In genomic region chr3:119653871-119654270, GRCh38 we compare ENCODE assay signal across 15 cellular contexts. TPM values are rescaled to one million over a fixed set of nuclear protein-coding genes. Genes with fewer than 3 reads are reported as not detected.
"Had no signal": no experiment of that assay in that cellular context is flagged by ENCODE, and none has a peak within 500 bp of the region (broad histone marks: within the 10 kb centered on the region; RNA-seq: fewer than 3 reads in every experiment).

No MANE protein-coding gene starts in this region.

- H3K27ac ChIP-seq: lower lobe of right lung, thoracic aorta, WERI-Rb-1 had no signal

- H3K27me3 Mint-ChIP-seq: activated T-cell treated with anti-CD3 and anti-CD28 coated beads, Interleukin-2, amount 50 U/mL, for 24 hours; progenitor cell of endocrine pancreas had no signal

- H3K4me3 Mint-ChIP-seq: activated T-cell treated with anti-CD3 and anti-CD28 coated beads, Interleukin-2, amount 50 U/mL, for 24 hours; nephron had no signal

- H3K9me3 Mint-ChIP-seq: activated T-cell treated with anti-CD3 and anti-CD28 coated beads, Interleukin-2, amount 50 U/mL, for 24 hours; nephron had no signal

- H3K36me3 ChIP-seq: lower lobe of right lung, thoracic aorta, WERI-Rb-1 had no signal

- ATAC-seq: lower lobe of right lung, sciatic nerve had no signal

- FAIRE-seq: colon, endometrium had no signal

- H3K27ac Mint-ChIP-seq: activated T-cell treated with anti-CD3 and anti-CD28 coated beads, Interleukin-2, amount 50 U/mL, for 24 hours; nephron; progenitor cell of endocrine pancreas had no signal

- H3K4me3 ChIP-seq: lower lobe of right lung, thoracic aorta had no signal

- DNase-seq: activated CD4-positive, alpha-beta T cell treated with anti-CD3 and anti-CD28 coated beads, Interleukin-2, amount 50 U/mL, for 48 hours; activated naive CD4-positive, alpha-beta T cell treated with anti-CD3 and anti-CD28 coated beads, Interleukin-2, amount 50 U/mL, for 16 hours; activated T-cell treated with anti-CD3 and anti-CD28 coated beads, Interleukin-2, amount 50 U/mL, for 24 hours; caudate nucleus; hypothalamus; lower lobe of right lung; occipital lobe; stimulated activated CD4-positive, alpha-beta T cell treated with anti-CD3 and anti-CD28 coated beads, Interleukin-2, amount 100 ng/mL, for 24 hours; WERI-Rb-1 had no signal

- H3K9me3 ChIP-seq: lower lobe of right lung, thoracic aorta had no signal

RNA-seq across cellular contexts. Expression of gene PLA1A, which starts 56.2 kb away (rescaled TPM):
- total RNA-seq: occipital lobe, progenitor cell of endocrine pancreas had no signal
